1 cellular context compared by ENCODE assay signal in genomic region chr19:47610902-47611301, GRCh38.
TF ChIP-seq lines count a peak whose summit lies in the region.

No MANE protein-coding gene starts in this region.

TF ChIP-seq in H1, 55 proteins besides CTCF, POLR2A, EP300 and RAD21 (continued from another document):
- TF ChIP-seq EGR1 (IDR thresholded peaks at IDR 0.05; ENCODE audit: borderline replicate concordance, low read depth, low read length) (no peak), GTF2F1 (IDR thresholded peaks at IDR 0.05; ENCODE audit: borderline replicate concordance, low read depth, low read length) (no peak)
TF ChIP-seq in H1: peak in this region for 0.
